ENCODE assay signal across 9 cellular contexts in genomic region chr7:140060243-140060630, GRCh38. TPM values are rescaled to one million over a fixed set of nuclear protein-coding genes. Genes with fewer than 3 reads are reported as not detected.
DNase-seq lines count a peak whose midpoint lies in the region; ATAC-seq, FAIRE-seq and TF ChIP-seq lines count a peak whose summit lies in the region.
"Had no signal": no experiment of that assay in that cellular context is flagged by ENCODE, and none has a peak within 500 bp of the region (broad histone marks: within the 10 kb centered on the region; RNA-seq: fewer than 3 reads in every experiment).

No MANE protein-coding gene starts in this region.

- H3K9me3 ChIP-seq in DND-41 (ENCODE audit: insufficient read depth, low read length, severe bottlenecking) (no peaks in the 10 kb centered on the region), PC-9 (ENCODE audit: insufficient read depth, low read depth) (no peaks in the 10 kb centered on the region), endothelial cell of umbilical vein (replicated peaks; ENCODE audit: control insufficient read depth, insufficient read depth, low read length) (no peaks in the 10 kb centered on the region), skeletal muscle satellite cell (replicated peaks; ENCODE audit: low read length) (no peaks in the 10 kb centered on the region)

- CTCF ChIA-PET in PC-9 (lab: Charles Lee) = no interaction called here
- CTCF ChIA-PET in endothelial cell of umbilical vein (lab: Charles Lee) = interaction anchor here (1.2 to 10.0 kb wide), 7 partner anchors 10 to 561 kb away, joined by 3 to 66 read pairs (median 6); no protein-coding TSS in a partner anchor

- H3K27ac ChIP-seq in DND-41 (ENCODE audit: low read length) = no peak overlapping the region; the same call in 1 of the 2 replicates
- no peak overlapping the region for H3K27ac ChIP-seq in PC-9
- peak overlapping the region; percentile 84 for H3K27ac ChIP-seq in endothelial cell of umbilical vein (ENCODE audit: insufficient read depth, low read depth, low read length)

- H3K4me1 ChIP-seq in DND-41 (ENCODE audit: insufficient read depth, low read length) = peaks cover 51% of the 10 kb centered on the region
- peaks cover 37% of the 10 kb centered on the region for H3K4me1 ChIP-seq in PC-9 (replicated peaks; ENCODE audit: insufficient read depth)
- peaks cover 36% of the 10 kb centered on the region for H3K4me1 ChIP-seq in endothelial cell of umbilical vein (ENCODE audit: control insufficient read depth, extremely low read depth, insufficient read depth, low read length)
- H3K4me1 ChIP-seq in skeletal muscle satellite cell (ENCODE audit: control insufficient read depth, insufficient read depth, low read length) = peaks cover 27% of the 10 kb centered on the region

- H3K36me3 ChIP-seq in DND-41 (ENCODE audit: insufficient read depth, low read length) = peaks cover 27% of the 10 kb centered on the region
- no peaks in the 10 kb centered on the region for H3K36me3 ChIP-seq in PC-9 (ENCODE audit: low read depth)
- peaks cover 4 to 6% of the 10 kb centered on the region in 2 experiments for H3K36me3 ChIP-seq in endothelial cell of umbilical vein (ENCODE audit: control insufficient read depth in 2 of 2, extremely low read depth in 1 of 2, insufficient read depth in 2 of 2, low read length in 2 of 2)
- no peaks in the 10 kb centered on the region for H3K36me3 ChIP-seq in skeletal muscle satellite cell (ENCODE audit: insufficient read depth, low read length)

- no peaks in the 10 kb centered on the region for H3K9me1 ChIP-seq in endothelial cell of umbilical vein (replicated peaks; ENCODE audit: control insufficient read depth, extremely low read depth, insufficient read depth, low read length)

- H3K4me2 ChIP-seq in DND-41 (ENCODE audit: insufficient read depth, low read length) (peak overlapping the region; percentile 93), PC-9 (peak overlapping the region; percentile 43), endothelial cell of umbilical vein (ENCODE audit: insufficient read depth, low read length) (peak overlapping the region; percentile 48), skeletal muscle satellite cell (ENCODE audit: low read length) (peak overlapping the region; percentile 63)

- H3K9me2 ChIP-seq in PC-9 (ENCODE audit: insufficient read depth) = no peaks in the 10 kb centered on the region

- dilution Hi-C loops in endothelial cell of umbilical vein (cut with MboI; ENCODE audit: extremely low pct_ligation_motif_present, low sequenced_read_pairs) = no loop called here

- peaks cover 8% of the 10 kb centered on the region; the same call in 1 of the 2 replicates for H3F3A ChIP-seq in PC-9 (ENCODE audit: insufficient read depth, low read depth)

- peak overlapping the region; percentile 86; the same call in 1 of the 2 replicates for H3K9ac ChIP-seq in DND-41 (ENCODE audit: low read depth, low read length)
- peak overlapping the region; percentile 45 for H3K9ac ChIP-seq in endothelial cell of umbilical vein (replicated peaks; ENCODE audit: extremely low read depth, insufficient read depth, low read length)
- no peak overlapping the region for H3K9ac ChIP-seq in skeletal muscle satellite cell (ENCODE audit: low read depth, low read length)

- DNase-seq in DND-41 = no peak
- DNase-seq in PC-9 = no peak
- DNase-seq in endothelial cell of umbilical vein (ENCODE audit: low read depth, low spot score) = peak; percentile 26
- DNase-seq in mucosa of gallbladder (ENCODE audit: low spot score) = no peak
- DNase-seq in ecto neural progenitor cell (ENCODE audit: low spot score) = no peak
- no peak for DNase-seq in hepatic stellate cell (ENCODE audit: low spot score)
- DNase-seq: NCI-H446 treated with DMSO at 0.1 percent for 48 hours, T1000 had no signal

- intact Hi-C loops in PC-9 (cut with micrococcal nuclease; ENCODE audit: unreplicated experiment) (loop anchor here (10.0 kb wide), 1 partner anchor 255 kb away; no protein-coding TSS in a partner anchor), endothelial cell of umbilical vein (cut with micrococcal nuclease) (loop anchor here (2.0 to 10.0 kb wide), 2 partner anchors 55 to 265 kb away; no protein-coding TSS in a partner anchor)

- H4K20me1 ChIP-seq in DND-41 (ENCODE audit: insufficient read depth, low read length) (peaks cover 29% of the 10 kb centered on the region), PC-9 (ENCODE audit: insufficient read depth) (no peaks in the 10 kb centered on the region), endothelial cell of umbilical vein (replicated peaks; ENCODE audit: control insufficient read depth, extremely low read depth, insufficient read depth, low read length) (no peaks in the 10 kb centered on the region)

- no peak for TF ChIP-seq POLR2A in endothelial cell of umbilical vein (IDR thresholded peaks at IDR 0.05; ENCODE audit: low read depth, low read length)

- H3K79me2 ChIP-seq in DND-41 (ENCODE audit: insufficient read depth, low read length) = peaks cover 57% of the 10 kb centered on the region
- H3K79me2 ChIP-seq in PC-9 (ENCODE audit: low read depth) = peaks cover 12% of the 10 kb centered on the region
- H3K79me2 ChIP-seq in endothelial cell of umbilical vein (ENCODE audit: control insufficient read depth, insufficient read depth, low read length) = peaks cover 39% of the 10 kb centered on the region

- ATAC-seq in DND-41 (ENCODE audit: insufficient read depth, low read depth) = no peak

- H3K27me3 ChIP-seq in DND-41 (ENCODE audit: insufficient read depth, low read length, poor library complexity) (no peaks in the 10 kb centered on the region), PC-9 (ENCODE audit: insufficient read depth, low read depth) (no peaks in the 10 kb centered on the region), endothelial cell of umbilical vein (ENCODE audit: control insufficient read depth in 2 of 2, insufficient read depth in 2 of 2, low read length in 2 of 2) (no peaks in the 10 kb centered on the region), skeletal muscle satellite cell (ENCODE audit: control insufficient read depth, insufficient read depth, low read length) (no peaks in the 10 kb centered on the region)

- H3K4me3 ChIP-seq in DND-41 (ENCODE audit: low read depth in 1 of 2, low read length in 2 of 2) = peak overlapping the region in 1 of 2 experiments; percentile 93; a peak in 1 of 4 replicates
- no peak overlapping the region for H3K4me3 ChIP-seq in PC-9
- H3K4me3 ChIP-seq in endothelial cell of umbilical vein (replicated peaks in 1 of 3; ENCODE audit: insufficient read depth in 1 of 3, low read depth in 1 of 3, low read length in 3 of 3) = no peak overlapping the region
- H3K4me3 ChIP-seq in skeletal muscle satellite cell (ENCODE audit: low read length) = no peak overlapping the region

- TF ChIP-seq CTCF in DND-41 (IDR thresholded peaks at IDR 0.05; ENCODE audit: borderline replicate concordance, extremely low read depth, low read length, poor library complexity, severe bottlenecking) (no peak), PC-9 (conservative IDR thresholded peaks at IDR 0.05) (no peak), endothelial cell of umbilical vein (IDR thresholded peaks at IDR 0.05; ENCODE audit: extremely low read depth in 1 of 2, insufficient read depth in 1 of 2, low read depth in 1 of 2, low read length in 2 of 2) (no peak)

- POLR2A ChIA-PET in PC-9 (lab: Charles Lee; ENCODE audit: unreplicated experiment) = no interaction called here
- POLR2A ChIA-PET in endothelial cell of umbilical vein (lab: Charles Lee) = interaction anchor here (0.7 to 1.8 kb wide), 2 partner anchors 11 to 18 kb away, joined by 5 read pairs; no protein-coding TSS in a partner anchor

- no TSS peak for BruUV-seq in PC-9 (replicated peaks; lab: Mats Ljungman, UMichigan)
- no TSS peak for BruUV-seq in endothelial cell of umbilical vein (replicated peaks; lab: Mats Ljungman, UMichigan)

- H2AFZ ChIP-seq in DND-41 (ENCODE audit: low read depth, low read length) (no peak overlapping the region), PC-9 (no peak overlapping the region), endothelial cell of umbilical vein (ENCODE audit: low read depth, low read length) (no peak overlapping the region)

- FAIRE-seq in endothelial cell of umbilical vein (lab: Jason Lieb, UNC) = no peak

TF ChIP-seq in endothelial cell of umbilical vein, 7 proteins besides CTCF, POLR2A, EP300 and RAD21:
- TF ChIP-seq MYC (IDR thresholded peaks at IDR 0.05; ENCODE audit: low read depth, low read length) = no peak
- TF ChIP-seq FOS (IDR thresholded peaks at IDR 0.05; ENCODE audit: borderline replicate concordance, insufficient read depth, low read length) = no peak
- TF ChIP-seq JUN (IDR thresholded peaks at IDR 0.05; ENCODE audit: borderline replicate concordance, insufficient read depth, insufficient read length, low read depth) = no peak
- no peak for TF ChIP-seq EZH2 (IDR thresholded peaks at IDR 0.05; ENCODE audit: borderline replicate concordance, low read depth, low read length, severe bottlenecking)
- no peak for TF ChIP-seq POLR2AphosphoS5 (IDR thresholded peaks at IDR 0.05; ENCODE audit: insufficient read depth, low read depth, low read length)
- no peak for TF ChIP-seq GATA2 (IDR thresholded peaks at IDR 0.05; ENCODE audit: insufficient read depth, insufficient read length, low read depth, low read length)
- no peak for TF ChIP-seq MAX (IDR thresholded peaks at IDR 0.05; ENCODE audit: insufficient read depth, insufficient read length)

RNA-seq across cellular contexts. Expression of gene PARP12, which starts 2.5 kb away (rescaled TPM):
- total RNA-seq in PC-9 (2021) (32.4 and 37.7 TPM in 2 replicates), endothelial cell of umbilical vein (52.2 and 65.4 TPM in 2 replicates), mucosa of gallbladder (26.7 TPM)
- 83.2 and 89.1 TPM in 2 replicates for polyA plus RNA-seq in endothelial cell of umbilical vein
- 62.3 and 62.8 TPM in 2 replicates for polyA plus RNA-seq in endothelial cell of umbilical vein (2011; cell fraction: cytosol; rRNA removed)
- polyA plus RNA-seq in endothelial cell of umbilical vein (2011; cell fraction: nucleus; rRNA removed) = 147 and 151 TPM in 2 replicates
- polyA plus RNA-seq in endothelial cell of umbilical vein (2012) = 51.6 and 58.8 TPM in 2 replicates
- polyA minus RNA-seq in endothelial cell of umbilical vein = 71.4 and 86.8 TPM in 2 replicates
- polyA minus RNA-seq in endothelial cell of umbilical vein (2011; cell fraction: cytosol; rRNA and poly(A)+ RNA removed) = 30.9 TPM
- polyA minus RNA-seq in endothelial cell of umbilical vein (2011; cell fraction: nucleus; rRNA and poly(A)+ RNA removed) = 59.9 and 68.6 TPM in 2 replicates
- total RNA-seq in skeletal muscle satellite cell (2012; rRNA removed) = 8.3 and 11.2 TPM in 2 replicates

Comparison
In these comparisons a context has a peak if more than half of its experiments do, and no peak if none do; other contexts are left out.
1. H3K4me2 ChIP-seq: peak in every context shown above with its lines; median percentile 93 in DND-41; 63 in skeletal muscle satellite cell; 48 in endothelial cell of umbilical vein; 43 in PC-9.